1 cellular context compared by ENCODE assay signal in the genomic region with DNA sequence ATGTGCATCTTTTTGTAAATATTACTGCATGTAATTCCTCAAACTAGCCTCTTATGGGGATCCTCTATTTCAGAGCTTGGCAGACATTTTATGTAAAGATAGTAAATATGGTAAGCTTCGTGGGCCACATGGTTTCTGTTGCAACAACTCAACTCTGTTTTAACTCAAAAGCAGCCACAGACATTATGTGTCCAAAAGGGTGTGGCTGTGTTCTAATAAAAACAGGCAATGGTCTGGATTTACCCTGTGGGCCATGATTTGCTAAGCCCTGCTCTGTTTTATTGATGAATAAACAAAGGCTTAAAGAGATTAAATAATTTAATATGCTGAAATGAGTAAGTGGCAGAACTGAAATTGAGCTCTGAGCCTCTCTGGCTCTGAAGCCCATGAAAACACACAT.
TF ChIP-seq lines count a peak whose summit lies in the region.

No MANE protein-coding gene starts in this region.

TF ChIP-seq in A549, 52 proteins besides CTCF, POLR2A, EP300 and RAD21 (continued from another document):
- TF ChIP-seq HMGXB4 (CRISPR knock-in tag; IDR thresholded peaks at IDR 0.05; ENCODE audit: borderline replicate concordance): no peak
TF ChIP-seq in A549: peak in this region for 0.
